In genomic region chr20:51446656-51447055, GRCh38 we compare ENCODE assay signal across 10 cellular contexts.
DNase-seq lines count a peak whose midpoint lies in the region; ATAC-seq and TF ChIP-seq lines count a peak whose summit lies in the region.
"Had no signal": no experiment of that assay in that cellular context is flagged by ENCODE, and none has a peak within 500 bp of the region (broad histone marks: within the 10 kb centered on the region; RNA-seq: fewer than 3 reads in every experiment).

No MANE protein-coding gene starts in this region.

- no peak for TF ChIP-seq POLR2A in breast epithelium (IDR thresholded peaks at IDR 0.05)

- no peak overlapping the region for H3K18ac ChIP-seq in mesendoderm (ENCODE audit: low read length)

- H3K27ac ChIP-seq in right cardiac atrium (ENCODE audit: low read length) (no peak overlapping the region), breast epithelium (peak overlapping the region; percentile 54 to 66), mesendoderm (ENCODE audit: low read depth, low read length) (no peak overlapping the region), WERI-Rb-1 (no peak overlapping the region)
- H3K27ac ChIP-seq: C4-2B had no signal

- no peak overlapping the region for H3K4me2 ChIP-seq in mesendoderm (ENCODE audit: low read length)

- peaks cover 8% of the 10 kb centered on the region for H3K4me1 Mint-ChIP-seq in T-helper 2 cell treated with Interferon-gamma antibody and Interleukin-4, amounts not matched to agents 5 μg/mL and 100 μg/mL, for 36 hours (ENCODE audit: low read depth)

- no peaks in the 10 kb centered on the region for H3K27me3 Mint-ChIP-seq in T-helper 2 cell treated with Interferon-gamma antibody and Interleukin-4, amounts not matched to agents 5 μg/mL and 100 μg/mL, for 36 hours (ENCODE audit: low read depth)

- DNase-seq in right cardiac atrium (peak in 1 of 3 donors; percentile 51), Right ventricle myocardium superior (no peak), breast epithelium (ENCODE audit: low spot score in 2 of 2) (no peak), mesendoderm (peak; percentile 76), WERI-Rb-1 (no peak), Ammon's horn (ENCODE audit: low spot score) (no peak)
- no peak for DNase-seq in T-helper 2 cell treated with Interferon-gamma antibody and Interleukin-4, amounts not matched to agents 5 μg/mL and 100 μg/mL, for 36 hours (ENCODE audit: low spot score)

- H3K9me3 Mint-ChIP-seq in T-helper 2 cell treated with Interferon-gamma antibody and Interleukin-4, amounts not matched to agents 5 μg/mL and 100 μg/mL, for 36 hours = no peaks in the 10 kb centered on the region

- H3K9ac ChIP-seq in mesendoderm (ENCODE audit: low read length) = no peak overlapping the region

- no peak overlapping the region for H4K5ac ChIP-seq in mesendoderm (ENCODE audit: low read length)

- H3K79me1 ChIP-seq in mesendoderm (ENCODE audit: low read length) = no peaks in the 10 kb centered on the region

- H3K9me3 ChIP-seq in right cardiac atrium (ENCODE audit: control insufficient read depth, low read length) = no peaks in the 10 kb centered on the region
- no peaks in the 10 kb centered on the region for H3K9me3 ChIP-seq in breast epithelium
- no peaks in the 10 kb centered on the region for H3K9me3 ChIP-seq in WERI-Rb-1 (ENCODE audit: severe bottlenecking)

- peaks cover 48% of the 10 kb centered on the region for H3K36me3 Mint-ChIP-seq in T-helper 2 cell treated with Interferon-gamma antibody and Interleukin-4, amounts not matched to agents 5 μg/mL and 100 μg/mL, for 36 hours (ENCODE audit: low read depth)

- no peak overlapping the region for H3K4ac ChIP-seq in mesendoderm (ENCODE audit: low read depth, low read length)

- no peak for TF ChIP-seq CTCF in breast epithelium (IDR thresholded peaks at IDR 0.05)
- no peak for TF ChIP-seq CTCF in WERI-Rb-1 (IDR thresholded peaks at IDR 0.05; ENCODE audit: low read depth, low read length)

- 49% methylated on average over 10 of the region's 10 CpGs for WGBS in right cardiac atrium
- no CpG with 5 or more reads among the region's 10 CpGs for WGBS in mesendoderm (ENCODE audit: extremely low coverage, insufficient coverage, low lambda C conversion rate)

- H3K23ac ChIP-seq in mesendoderm (ENCODE audit: low read length) = no peak overlapping the region

- H2AK5ac ChIP-seq in mesendoderm (ENCODE audit: low read length) = no peak overlapping the region

- no peaks in the 10 kb centered on the region for H3K79me2 ChIP-seq in mesendoderm (ENCODE audit: control insufficient read depth, insufficient read depth, low read length)

- H2BK15ac ChIP-seq in mesendoderm (replicated peaks; ENCODE audit: low read depth) = no peak overlapping the region

- no peak overlapping the region for H2BK5ac ChIP-seq in mesendoderm (ENCODE audit: low read length)

- no peak overlapping the region for H4K8ac ChIP-seq in mesendoderm (ENCODE audit: low read depth, low read length)

- H3K4me3 ChIP-seq in right cardiac atrium (ENCODE audit: low read length) (no peak overlapping the region), breast epithelium (peak overlapping the region in 1 of 3 donors; percentile 28), mesendoderm (ENCODE audit: low read length) (no peak overlapping the region), WERI-Rb-1 (ENCODE audit: low read depth, low read length) (no peak overlapping the region)
- H3K4me3 ChIP-seq: skin epidermis had no signal

- H3K4me1 ChIP-seq in right cardiac atrium (ENCODE audit: control insufficient read depth, insufficient read depth, low read length) (peaks cover 7% of the 10 kb centered on the region), breast epithelium (peaks cover 8% of the 10 kb centered on the region in 2 donors), mesendoderm (ENCODE audit: control insufficient read depth, low read depth, low read length) (peaks cover 2% of the 10 kb centered on the region)

- H3K4me3 Mint-ChIP-seq in T-helper 2 cell treated with Interferon-gamma antibody and Interleukin-4, amounts not matched to agents 5 μg/mL and 100 μg/mL, for 36 hours = no peak overlapping the region

- H3K27me3 ChIP-seq in right cardiac atrium (ENCODE audit: control insufficient read depth, insufficient read depth) = no peaks in the 10 kb centered on the region
- no peaks in the 10 kb centered on the region for H3K27me3 ChIP-seq in breast epithelium
- no peaks in the 10 kb centered on the region for H3K27me3 ChIP-seq in mesendoderm (ENCODE audit: insufficient read depth, low read length, poor library complexity)
- H3K27me3 ChIP-seq in WERI-Rb-1 (ENCODE audit: insufficient read depth, low read depth, severe bottlenecking) = peaks cover 97% of the 10 kb centered on the region

- H3K36me3 ChIP-seq in breast epithelium (no peaks in the 10 kb centered on the region), mesendoderm (ENCODE audit: control insufficient read depth, insufficient read depth, low read length) (no peaks in the 10 kb centered on the region), WERI-Rb-1 (no peaks in the 10 kb centered on the region)

- intact Hi-C loops in right cardiac atrium (cut with DNase I) (no loop called here), Right ventricle myocardium superior (cut with DNase I) (no loop called here), breast epithelium (cut with DNase I; ENCODE audit: low total_unique reads) (no loop called here)

- no peak overlapping the region for H3K27ac Mint-ChIP-seq in T-helper 2 cell treated with Interferon-gamma antibody and Interleukin-4, amounts not matched to agents 5 μg/mL and 100 μg/mL, for 36 hours

- no peak overlapping the region for H3K56ac ChIP-seq in mesendoderm (ENCODE audit: low read length)

- H2BK120ac ChIP-seq in mesendoderm (ENCODE audit: low read depth, low read length) = no peak overlapping the region

- ATAC-seq in right cardiac atrium (peak; percentile 29 to 78), Right ventricle myocardium superior (ENCODE audit: poor library complexity) (no peak), HG03175 (IDR thresholded peaks at IDR 0.05; ENCODE audit: unreplicated experiment) (no peak)

Comparison
In these comparisons a context has a peak if more than half of its experiments do, and no peak if none do; other contexts are left out.
1. ATAC-seq: peak in right cardiac atrium (2 of 2); none in Right ventricle myocardium superior (single experiment) and HG03175 (single experiment).
2. H3K27ac ChIP-seq: peak in breast epithelium (2 of 2); none in right cardiac atrium (single experiment), mesendoderm (single experiment) and WERI-Rb-1 (single experiment).